ENCODE assay signal across 1 cellular context in the genomic region with DNA sequence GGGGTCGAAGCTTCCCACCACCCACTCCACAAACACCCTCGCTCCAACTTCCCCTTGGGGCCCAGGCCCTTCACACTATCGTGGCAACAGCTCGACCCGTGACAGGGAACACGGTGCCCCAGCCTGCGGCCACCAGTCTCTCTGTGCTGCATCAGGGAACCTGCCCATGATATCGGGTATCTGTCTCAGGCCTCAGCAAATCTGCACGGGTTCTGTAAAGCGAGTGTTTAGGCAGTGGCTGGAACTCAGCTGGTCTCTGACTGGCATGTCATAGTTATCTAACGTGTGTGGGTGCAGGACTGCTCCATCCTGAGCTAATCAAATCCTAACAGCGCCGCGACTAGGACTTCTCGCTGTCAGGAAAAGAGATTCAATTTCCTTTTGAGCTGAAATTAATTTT.
TF ChIP-seq lines count a peak whose summit lies in the region.

No MANE protein-coding gene starts in this region.

TF ChIP-seq in H1, 55 proteins besides CTCF, POLR2A, EP300 and RAD21:
- TF ChIP-seq, protein P1, sequence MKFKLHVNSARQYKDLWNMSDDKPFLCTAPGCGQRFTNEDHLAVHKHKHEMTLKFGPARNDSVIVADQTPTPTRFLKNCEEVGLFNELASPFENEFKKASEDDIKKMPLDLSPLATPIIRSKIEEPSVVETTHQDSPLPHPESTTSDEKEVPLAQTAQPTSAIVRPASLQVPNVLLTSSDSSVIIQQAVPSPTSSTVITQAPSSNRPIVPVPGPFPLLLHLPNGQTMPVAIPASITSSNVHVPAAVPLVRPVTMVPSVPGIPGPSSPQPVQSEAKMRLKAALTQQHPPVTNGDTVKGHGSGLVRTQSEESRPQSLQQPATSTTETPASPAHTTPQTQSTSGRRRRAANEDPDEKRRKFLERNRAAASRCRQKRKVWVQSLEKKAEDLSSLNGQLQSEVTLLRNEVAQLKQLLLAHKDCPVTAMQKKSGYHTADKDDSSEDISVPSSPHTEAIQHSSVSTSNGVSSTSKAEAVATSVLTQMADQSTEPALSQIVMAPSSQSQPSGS (IDR thresholded peaks at IDR 0.05; ENCODE audit: low read length) = no peak
- no peak for TF ChIP-seq TEAD4 (IDR thresholded peaks at IDR 0.05; ENCODE audit: low read depth, low read length)
- TF ChIP-seq, protein P2, sequence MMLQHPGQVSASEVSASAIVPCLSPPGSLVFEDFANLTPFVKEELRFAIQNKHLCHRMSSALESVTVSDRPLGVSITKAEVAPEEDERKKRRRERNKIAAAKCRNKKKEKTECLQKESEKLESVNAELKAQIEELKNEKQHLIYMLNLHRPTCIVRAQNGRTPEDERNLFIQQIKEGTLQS (IDR thresholded peaks at IDR 0.05; ENCODE audit: insufficient read depth, low read depth, low read length) = no peak
- TF ChIP-seq, protein P3, sequence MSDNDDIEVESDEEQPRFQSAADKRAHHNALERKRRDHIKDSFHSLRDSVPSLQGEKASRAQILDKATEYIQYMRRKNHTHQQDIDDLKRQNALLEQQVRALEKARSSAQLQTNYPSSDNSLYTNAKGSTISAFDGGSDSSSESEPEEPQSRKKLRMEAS (IDR thresholded peaks at IDR 0.05) = no peak
- no peak for TF ChIP-seq EZH2 (IDR thresholded peaks at IDR 0.05; ENCODE audit: low read depth, low read length, severe bottlenecking)
- no peak for TF ChIP-seq CTBP2 (IDR thresholded peaks at IDR 0.05; ENCODE audit: borderline replicate concordance, insufficient read depth, insufficient read length, low read length)
- TF ChIP-seq TBP (IDR thresholded peaks at IDR 0.05; ENCODE audit: low read depth, low read length) = no peak
- TF ChIP-seq, protein P4, sequence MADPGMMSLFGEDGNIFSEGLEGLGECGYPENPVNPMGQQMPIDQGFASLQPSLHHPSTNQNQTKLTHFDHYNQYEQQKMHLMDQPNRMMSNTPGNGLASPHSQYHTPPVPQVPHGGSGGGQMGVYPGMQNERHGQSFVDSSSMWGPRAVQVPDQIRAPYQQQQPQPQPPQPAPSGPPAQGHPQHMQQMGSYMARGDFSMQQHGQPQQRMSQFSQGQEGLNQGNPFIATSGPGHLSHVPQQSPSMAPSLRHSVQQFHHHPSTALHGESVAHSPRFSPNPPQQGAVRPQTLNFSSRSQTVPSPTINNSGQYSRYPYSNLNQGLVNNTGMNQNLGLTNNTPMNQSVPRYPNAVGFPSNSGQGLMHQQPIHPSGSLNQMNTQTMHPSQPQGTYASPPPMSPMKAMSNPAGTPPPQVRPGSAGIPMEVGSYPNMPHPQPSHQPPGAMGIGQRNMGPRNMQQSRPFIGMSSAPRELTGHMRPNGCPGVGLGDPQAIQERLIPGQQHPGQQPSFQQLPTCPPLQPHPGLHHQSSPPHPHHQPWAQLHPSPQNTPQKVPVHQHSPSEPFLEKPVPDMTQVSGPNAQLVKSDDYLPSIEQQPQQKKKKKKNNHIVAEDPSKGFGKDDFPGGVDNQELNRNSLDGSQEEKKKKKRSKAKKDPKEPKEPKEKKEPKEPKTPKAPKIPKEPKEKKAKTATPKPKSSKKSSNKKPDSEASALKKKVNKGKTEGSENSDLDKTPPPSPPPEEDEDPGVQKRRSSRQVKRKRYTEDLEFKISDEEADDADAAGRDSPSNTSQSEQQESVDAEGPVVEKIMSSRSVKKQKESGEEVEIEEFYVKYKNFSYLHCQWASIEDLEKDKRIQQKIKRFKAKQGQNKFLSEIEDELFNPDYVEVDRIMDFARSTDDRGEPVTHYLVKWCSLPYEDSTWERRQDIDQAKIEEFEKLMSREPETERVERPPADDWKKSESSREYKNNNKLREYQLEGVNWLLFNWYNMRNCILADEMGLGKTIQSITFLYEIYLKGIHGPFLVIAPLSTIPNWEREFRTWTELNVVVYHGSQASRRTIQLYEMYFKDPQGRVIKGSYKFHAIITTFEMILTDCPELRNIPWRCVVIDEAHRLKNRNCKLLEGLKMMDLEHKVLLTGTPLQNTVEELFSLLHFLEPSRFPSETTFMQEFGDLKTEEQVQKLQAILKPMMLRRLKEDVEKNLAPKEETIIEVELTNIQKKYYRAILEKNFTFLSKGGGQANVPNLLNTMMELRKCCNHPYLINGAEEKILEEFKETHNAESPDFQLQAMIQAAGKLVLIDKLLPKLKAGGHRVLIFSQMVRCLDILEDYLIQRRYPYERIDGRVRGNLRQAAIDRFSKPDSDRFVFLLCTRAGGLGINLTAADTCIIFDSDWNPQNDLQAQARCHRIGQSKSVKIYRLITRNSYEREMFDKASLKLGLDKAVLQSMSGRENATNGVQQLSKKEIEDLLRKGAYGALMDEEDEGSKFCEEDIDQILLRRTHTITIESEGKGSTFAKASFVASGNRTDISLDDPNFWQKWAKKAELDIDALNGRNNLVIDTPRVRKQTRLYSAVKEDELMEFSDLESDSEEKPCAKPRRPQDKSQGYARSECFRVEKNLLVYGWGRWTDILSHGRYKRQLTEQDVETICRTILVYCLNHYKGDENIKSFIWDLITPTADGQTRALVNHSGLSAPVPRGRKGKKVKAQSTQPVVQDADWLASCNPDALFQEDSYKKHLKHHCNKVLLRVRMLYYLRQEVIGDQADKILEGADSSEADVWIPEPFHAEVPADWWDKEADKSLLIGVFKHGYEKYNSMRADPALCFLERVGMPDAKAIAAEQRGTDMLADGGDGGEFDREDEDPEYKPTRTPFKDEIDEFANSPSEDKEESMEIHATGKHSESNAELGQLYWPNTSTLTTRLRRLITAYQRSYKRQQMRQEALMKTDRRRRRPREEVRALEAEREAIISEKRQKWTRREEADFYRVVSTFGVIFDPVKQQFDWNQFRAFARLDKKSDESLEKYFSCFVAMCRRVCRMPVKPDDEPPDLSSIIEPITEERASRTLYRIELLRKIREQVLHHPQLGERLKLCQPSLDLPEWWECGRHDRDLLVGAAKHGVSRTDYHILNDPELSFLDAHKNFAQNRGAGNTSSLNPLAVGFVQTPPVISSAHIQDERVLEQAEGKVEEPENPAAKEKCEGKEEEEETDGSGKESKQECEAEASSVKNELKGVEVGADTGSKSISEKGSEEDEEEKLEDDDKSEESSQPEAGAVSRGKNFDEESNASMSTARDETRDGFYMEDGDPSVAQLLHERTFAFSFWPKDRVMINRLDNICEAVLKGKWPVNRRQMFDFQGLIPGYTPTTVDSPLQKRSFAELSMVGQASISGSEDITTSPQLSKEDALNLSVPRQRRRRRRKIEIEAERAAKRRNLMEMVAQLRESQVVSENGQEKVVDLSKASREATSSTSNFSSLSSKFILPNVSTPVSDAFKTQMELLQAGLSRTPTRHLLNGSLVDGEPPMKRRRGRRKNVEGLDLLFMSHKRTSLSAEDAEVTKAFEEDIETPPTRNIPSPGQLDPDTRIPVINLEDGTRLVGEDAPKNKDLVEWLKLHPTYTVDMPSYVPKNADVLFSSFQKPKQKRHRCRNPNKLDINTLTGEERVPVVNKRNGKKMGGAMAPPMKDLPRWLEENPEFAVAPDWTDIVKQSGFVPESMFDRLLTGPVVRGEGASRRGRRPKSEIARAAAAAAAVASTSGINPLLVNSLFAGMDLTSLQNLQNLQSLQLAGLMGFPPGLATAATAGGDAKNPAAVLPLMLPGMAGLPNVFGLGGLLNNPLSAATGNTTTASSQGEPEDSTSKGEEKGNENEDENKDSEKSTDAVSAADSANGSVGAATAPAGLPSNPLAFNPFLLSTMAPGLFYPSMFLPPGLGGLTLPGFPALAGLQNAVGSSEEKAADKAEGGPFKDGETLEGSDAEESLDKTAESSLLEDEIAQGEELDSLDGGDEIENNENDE (IDR thresholded peaks at IDR 0.05; ENCODE audit: insufficient replicate concordance, low read length) = no peak
- no peak for TF ChIP-seq POU5F1 (IDR thresholded peaks at IDR 0.05; ENCODE audit: low read depth, low read length)
- TF ChIP-seq ZNF274 (IDR thresholded peaks at IDR 0.05; ENCODE audit: borderline replicate concordance, extremely low read depth, low read length) = no peak
- TF ChIP-seq POLR2AphosphoS5 (IDR thresholded peaks at IDR 0.05; ENCODE audit: low read depth, low read length) = no peak
- TF ChIP-seq GTF2F1 (IDR thresholded peaks at IDR 0.05; ENCODE audit: borderline replicate concordance, low read depth, low read length) = no peak
- no peak for TF ChIP-seq KDM5A (IDR thresholded peaks at IDR 0.05; ENCODE audit: low read length)
- TF ChIP-seq BRCA1 (IDR thresholded peaks at IDR 0.05; ENCODE audit: low read depth, low read length) = no peak
